6 cellular contexts compared by ENCODE assay signal in the genomic region with DNA sequence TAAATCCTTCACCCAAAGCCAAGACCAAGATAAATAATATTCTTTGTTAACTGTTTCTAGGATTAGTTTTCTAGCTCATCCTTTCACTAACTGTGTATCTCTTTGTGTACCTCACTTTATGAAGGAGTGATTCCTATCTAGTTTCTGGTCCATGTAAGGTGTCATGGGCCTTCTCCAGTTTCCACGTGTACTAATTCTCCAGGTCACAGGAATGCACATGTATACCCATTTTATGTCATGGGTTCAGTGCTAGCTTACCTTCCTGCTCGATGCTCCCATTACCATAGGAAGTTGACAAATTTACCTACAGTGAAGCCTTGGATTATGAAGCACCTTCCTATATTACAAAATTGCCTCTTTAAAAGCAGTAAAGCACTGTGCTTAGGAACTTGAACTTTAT. TPM values are rescaled to one million over a fixed set of nuclear protein-coding genes. Genes with fewer than 3 reads are reported as not detected.
"Had no signal": no experiment of that assay in that cellular context is flagged by ENCODE, and none has a peak within 500 bp of the region (broad histone marks: within the 10 kb centered on the region; RNA-seq: fewer than 3 reads in every experiment).

No MANE protein-coding gene starts in this region.

RNA-seq across cellular contexts. Expression of a gene that starts 5.9 kb away (rescaled TPM):
- total RNA-seq: OCI-LY7, Right ventricle myocardium inferior, Right ventricle myocardium superior, SJCRH30, SJSA1, SK-MEL-5 had no signal
